In genomic region chr13:30371649-30372265, GRCh38 we compare ENCODE assay signal across 7 cellular contexts. TPM values are rescaled to one million over a fixed set of nuclear protein-coding genes. Genes with fewer than 3 reads are reported as not detected.
A peak's percentile ranks its signal among the peaks of the same experiment; 100 is the strongest.
DNase-seq lines count a peak whose midpoint lies in the region; ATAC-seq and TF ChIP-seq lines count a peak whose summit lies in the region.

No MANE protein-coding gene starts in this region.

- H3K9me3 Mint-ChIP-seq in activated CD8-positive, alpha-beta T cell treated with anti-CD3 and anti-CD28 coated beads, Interleukin-2, amount 10 ng/mL, durations not matched to agents 7 days and 5 days (ENCODE audit: insufficient read depth) = no peaks in the 10 kb centered on the region

- TF ChIP-seq CTCF in foreskin fibroblast (IDR thresholded peaks at IDR 0.05; ENCODE audit: low read depth, low read length) (no peak), stomach (IDR thresholded peaks at IDR 0.05) (no peak)

- H3K27ac ChIP-seq in stomach = peak overlapping the region; percentile 71 to 92 (median 85)

- peaks cover 6 to 31% (median 16%) of the 10 kb centered on the region in 4 donors for H3K4me1 ChIP-seq in stomach

- ATAC-seq in GM18867 (IDR thresholded peaks at IDR 0.05; ENCODE audit: unreplicated experiment) (peak; percentile 86), HG02852 (IDR thresholded peaks at IDR 0.05; ENCODE audit: unreplicated experiment) (peak; percentile 53)
- ATAC-seq in activated CD8-positive, alpha-beta T cell treated with anti-CD3 and anti-CD28 coated beads, Interleukin-2, amount 10 ng/mL, durations not matched to agents 7 days and 5 days = peak; percentile 41

- peaks cover 78% of the 10 kb centered on the region for H3K4me1 Mint-ChIP-seq in activated CD8-positive, alpha-beta T cell treated with anti-CD3 and anti-CD28 coated beads, Interleukin-2, amount 10 ng/mL, durations not matched to agents 7 days and 5 days (ENCODE audit: low read depth)

- CTCF ChIA-PET in activated CD8-positive, alpha-beta T cell treated with anti-CD3 and anti-CD28 coated beads, Interleukin-2, amount 10 ng/mL, durations not matched to agents 7 days and 5 days (lab: Charles Lee) = interaction anchor here (0.6 to 6.6 kb wide), 16 partner anchors 11 to 239 kb away, joined by 3 to 69 read pairs (median 4); no protein-coding TSS in a partner anchor

- peak overlapping the region; percentile 57 for H3K4me3 Mint-ChIP-seq in activated CD8-positive, alpha-beta T cell treated with anti-CD3 and anti-CD28 coated beads, Interleukin-2, amount 10 ng/mL, durations not matched to agents 7 days and 5 days

- H3K27ac Mint-ChIP-seq in activated CD8-positive, alpha-beta T cell treated with anti-CD3 and anti-CD28 coated beads, Interleukin-2, amount 10 ng/mL, durations not matched to agents 7 days and 5 days = peak overlapping the region; percentile 87

- H3K4me3 ChIP-seq in foreskin fibroblast (ENCODE audit: low read depth in 1 of 2, low read length in 2 of 2) = no peak overlapping the region
- H3K4me3 ChIP-seq in stomach = no peak overlapping the region

- POLR2A ChIA-PET in activated CD8-positive, alpha-beta T cell treated with anti-CD3 and anti-CD28 coated beads, Interleukin-2, amount 10 ng/mL, durations not matched to agents 7 days and 5 days (lab: Charles Lee) = interaction anchor here (0.7 to 8.5 kb wide), 5 partner anchors 17 to 94 kb away, joined by 3 to 94 read pairs (median 10); partner anchors contain the start of gene HMGB1

- H3K27me3 Mint-ChIP-seq in activated CD8-positive, alpha-beta T cell treated with anti-CD3 and anti-CD28 coated beads, Interleukin-2, amount 10 ng/mL, durations not matched to agents 7 days and 5 days (ENCODE audit: low read depth) = no peaks in the 10 kb centered on the region

- no peak for TF ChIP-seq POLR2A in stomach (IDR thresholded peaks at IDR 0.05)

- intact Hi-C loops in stomach (cut with DNase I; ENCODE audit: low total_unique reads) = no loop called here

- 12 to 27% (median 18%) methylated on average over 14 of the region's 14 CpGs for WGBS in stomach, 5 donors

- H3K36me3 ChIP-seq in stomach = no peaks in the 10 kb centered on the region

- no peak for TF ChIP-seq EP300 in stomach (IDR thresholded peaks at IDR 0.05)

- H3K27me3 ChIP-seq in stomach = no peaks in the 10 kb centered on the region

- peaks cover 43% of the 10 kb centered on the region for H3K36me3 Mint-ChIP-seq in activated CD8-positive, alpha-beta T cell treated with anti-CD3 and anti-CD28 coated beads, Interleukin-2, amount 10 ng/mL, durations not matched to agents 7 days and 5 days (ENCODE audit: low read depth)

- no peaks in the 10 kb centered on the region for H3K9me3 ChIP-seq in stomach

- peak; percentile 74 for DNase-seq in NCI-H2171 (lab: John Stamatoyannopoulos, UW)
- DNase-seq in activated CD8-positive, alpha-beta T cell treated with anti-CD3 and anti-CD28 coated beads, Interleukin-2, amount 10 ng/mL, durations not matched to agents 7 days and 5 days = peak; percentile 73
- peak; percentile 45 to 53 for DNase-seq in foreskin fibroblast
- peak; percentile 71 for DNase-seq in stomach
- no peak for DNase-seq in NCI-H82 (lab: John Stamatoyannopoulos, UW)

RNA-seq across cellular contexts. Expression of gene UBE2L5, which starts 50.5 kb away (rescaled TPM):
- not detected for total RNA-seq in activated CD8-positive, alpha-beta T cell treated with anti-CD3 and anti-CD28 coated beads, Interleukin-2, amount 10 ng/mL, durations not matched to agents 7 days and 5 days
- not detected for total RNA-seq in stomach
- polyA plus RNA-seq in stomach = not detected
